Comparison of ENCODE assay signal across 12 cellular contexts in the genomic region with DNA sequence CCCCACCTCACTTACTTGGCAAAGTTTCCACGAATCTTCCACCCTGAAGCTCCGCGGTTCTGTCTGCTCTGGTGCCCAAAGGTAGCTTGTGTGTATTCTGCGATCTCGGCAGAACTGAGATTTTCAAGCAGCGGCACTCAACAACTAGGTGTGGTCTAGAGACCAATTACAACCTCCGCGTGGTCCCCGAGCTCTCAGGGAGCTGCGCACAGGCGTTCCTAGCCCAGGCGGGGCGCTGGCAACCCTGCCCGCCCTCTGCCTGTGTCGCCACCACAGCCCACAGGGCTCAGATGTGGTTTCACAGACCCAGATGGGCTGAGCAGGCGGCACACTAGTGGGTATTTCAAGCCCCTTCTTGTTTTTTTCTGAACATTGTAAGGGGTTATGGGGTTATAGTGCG. TPM values are rescaled to one million over a fixed set of nuclear protein-coding genes. Genes with fewer than 3 reads are reported as not detected.
DNase-seq lines count a peak whose midpoint lies in the region; ATAC-seq lines count a peak whose summit lies in the region.
"Had no signal": no experiment of that assay in that cellular context is flagged by ENCODE, and none has a peak within 500 bp of the region (broad histone marks: within the 10 kb centered on the region; RNA-seq: fewer than 3 reads in every experiment).

No MANE protein-coding gene starts in this region.

- ATAC-seq in naive B cell (ENCODE audit: low read depth in 2 of 2) (no peak), GM18867 (IDR thresholded peaks at IDR 0.05; ENCODE audit: unreplicated experiment) (no peak), HG02759 (IDR thresholded peaks at IDR 0.05; ENCODE audit: unreplicated experiment) (no peak)
- ATAC-seq: K562, left colon had no signal

- peak overlapping the region in 7 of 8 donors; percentile 44 to 92 (median 75) for H3K4me3 Mint-ChIP-seq in naive B cell

- no peaks in the 10 kb centered on the region for H3K9me3 Mint-ChIP-seq in naive B cell

- H3K27ac Mint-ChIP-seq in naive B cell: peak overlapping the region in 3 of 6 donors; percentile 49 to 92 (median 70)

- peaks cover 0 to 9% of the 10 kb centered on the region in 2 donors for H3K36me3 Mint-ChIP-seq in naive B cell

- peaks cover 17 to 25% (median 23%) of the 10 kb centered on the region in 3 donors for H3K4me1 Mint-ChIP-seq in naive B cell

- H3K27me3 Mint-ChIP-seq in naive B cell: no peaks in the 10 kb centered on the region

- peak; percentile 22 for DNase-seq in CD1c-positive myeloid dendritic cell (ENCODE audit: extremely low spot score)
- DNase-seq in NCI-H1105 (lab: John Stamatoyannopoulos, UW): peak; percentile 53
- DNase-seq in activated CD8-positive, alpha-beta memory T cell treated with anti-CD3 and anti-CD28 coated beads for 24 hours: peak; percentile 75
- no peak for DNase-seq in naive B cell
- no peak for DNase-seq in EL
- DNase-seq in hypothalamus (lab: John Stamatoyannopoulos, UW): no peak

RNA-seq across cellular contexts. Expression of a gene that starts 1.5 kb away (rescaled TPM):
- 10 to 100 TPM; 38.0 to 61.1 (median 54.3) TPM for polyA plus RNA-seq in naive B cell (ENCODE audit: low read depth in 6 of 6)

RNA-seq across cellular contexts. Expression of a gene that starts 23.8 kb away (rescaled TPM):
- under 1 TPM in 3 of 6 donors, not detected in 3; 0.54 to 0.84 (median 0.56) TPM for polyA plus RNA-seq in naive B cell (ENCODE audit: low read depth in 6 of 6)

RNA-seq across cellular contexts. Expression of a gene that starts 39.0 kb away (rescaled TPM):
- 10 to 100 TPM; 20.9 to 37.1 (median 23.9) TPM for polyA plus RNA-seq in naive B cell (ENCODE audit: low read depth in 6 of 6)

RNA-seq across cellular contexts. Expression of a gene that starts 44.4 kb away (rescaled TPM):
- not detected for polyA plus RNA-seq in naive B cell (ENCODE audit: low read depth in 6 of 6)

RNA-seq across cellular contexts. Expression of a gene that starts 53.3 kb away (rescaled TPM):
- polyA plus RNA-seq in naive B cell (ENCODE audit: low read depth in 6 of 6): not detected
- polyA plus RNA-seq: adrenal gland, esophagus, K562 had no signal

Comparison
In these comparisons a context has a peak if more than half of its experiments do, and no peak if none do; other contexts are left out.
1. DNase-seq: peak in CD1c-positive myeloid dendritic cell (single experiment), NCI-H1105 (single experiment) and activated CD8-positive, alpha-beta memory T cell treated with anti-CD3 and anti-CD28 coated beads for 24 hours (single experiment); none in naive B cell (single experiment), EL (single experiment) and hypothalamus (0 of 51).